ENCODE assay signal across 17 cellular contexts in the genomic region with DNA sequence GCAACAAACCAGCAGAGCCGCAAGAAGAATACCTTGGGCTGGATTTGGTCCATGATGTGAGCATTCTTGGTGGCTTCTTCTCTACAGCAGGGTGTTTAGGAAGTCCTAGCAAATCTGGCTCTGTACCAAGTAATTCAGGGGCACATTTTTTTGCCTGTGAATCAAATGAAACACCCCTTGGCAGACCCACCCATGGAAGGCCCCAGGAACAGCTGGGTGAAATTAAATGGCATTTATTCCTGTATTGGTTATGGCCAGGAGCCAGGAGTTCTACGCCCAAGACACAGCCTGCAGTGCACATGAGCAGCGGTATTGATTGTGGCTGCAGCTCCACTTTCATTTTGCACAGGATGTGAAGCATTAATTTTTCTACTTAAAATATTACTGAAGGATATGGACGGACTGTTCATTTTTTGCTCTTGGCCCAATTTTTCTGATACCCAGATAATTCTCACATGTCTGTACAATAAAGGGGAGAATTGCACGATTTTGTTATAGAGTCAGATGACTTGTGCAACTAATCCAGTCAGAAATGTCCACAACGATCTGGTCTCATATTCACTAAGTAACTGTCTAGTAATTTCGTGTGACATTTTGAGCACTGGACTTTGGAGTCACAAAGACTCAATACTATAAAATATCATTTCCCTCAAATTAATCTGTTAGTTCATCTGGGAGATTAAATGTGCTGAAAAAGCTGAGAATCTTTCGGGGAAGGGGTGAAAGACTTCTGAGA.
A peak's percentile ranks its signal among the peaks of the same experiment; 100 is the strongest.
DNase-seq lines count a peak whose midpoint lies in the region; ATAC-seq and TF ChIP-seq lines count a peak whose summit lies in the region.
"Had no signal": no experiment of that assay in that cellular context is flagged by ENCODE, and none has a peak within 500 bp of the region (broad histone marks: within the 10 kb centered on the region; RNA-seq: fewer than 3 reads in every experiment).

No MANE protein-coding gene starts in this region.

- no peaks in the 10 kb centered on the region for H3K4me1 ChIP-seq in ACC112 (ENCODE audit: control insufficient read depth, insufficient read depth, low read length, unreplicated experiment)
- H3K4me1 ChIP-seq in KMS-11 (ENCODE audit: low read depth, poor library complexity, severe bottlenecking) = peaks cover 15% of the 10 kb centered on the region
- H3K4me1 ChIP-seq in PC-3 (ENCODE audit: insufficient read depth, low read length) = peaks cover 16% of the 10 kb centered on the region; the same call in 1 of the 2 replicates
- peaks cover 0 to 4% (median 0%) of the 10 kb centered on the region in 4 donors for H3K4me1 ChIP-seq in liver (ENCODE audit: control insufficient read depth in 4 of 4, insufficient read depth in 4 of 4, low read length in 3 of 4)
- H3K4me1 ChIP-seq in GM23338 (ENCODE audit: insufficient read depth) = no peaks in the 10 kb centered on the region
- H3K4me1 ChIP-seq: colonic mucosa, psoas muscle had no signal

- H3K4me3 Mint-ChIP-seq in GM23338 = no peak overlapping the region
- H3K4me3 Mint-ChIP-seq: activated naive CD8-positive, alpha-beta T cell treated with anti-CD3 and anti-CD28 coated beads, Interleukin-2, amount 10 ng/mL, durations not matched to agents 7 days and 5 days; stimulated activated effector memory CD8-positive, alpha-beta T cell treated with anti-CD3 and anti-CD28 coated beads, Interleukin-12 subunit alpha, Interleukin-12 subunit beta, amount 100 ng/mL, for 72 hours had no signal

- H3K9me3 ChIP-seq in PC-3 (ENCODE audit: low read length) = no peaks in the 10 kb centered on the region
- no peaks in the 10 kb centered on the region for H3K9me3 ChIP-seq in liver (ENCODE audit: control insufficient read depth in 4 of 4, low read length in 3 of 4)
- H3K9me3 ChIP-seq: colonic mucosa, psoas muscle had no signal

- BruUV-seq in PC-3 (replicated peaks; lab: Mats Ljungman, UMichigan) = no TSS peak

- TF ChIP-seq CTCF in KMS-11 (conservative IDR thresholded peaks at IDR 0.05; ENCODE audit: low read depth, low read length) = no peak
- TF ChIP-seq CTCF in PC-3 (conservative IDR thresholded peaks at IDR 0.05; ENCODE audit: low read depth, low read length) = no peak
- no peak for TF ChIP-seq CTCF in liver (IDR thresholded peaks at IDR 0.05; ENCODE audit: low read depth, low read length, missing input control)
- no peak for TF ChIP-seq CTCF in GM23338 (conservative IDR thresholded peaks at IDR 0.05; ENCODE audit: low read depth in 2 of 2)

- H3K36me3 Mint-ChIP-seq in GM23338 (ENCODE audit: low read depth) = no peaks in the 10 kb centered on the region
- H3K36me3 Mint-ChIP-seq: activated naive CD8-positive, alpha-beta T cell treated with anti-CD3 and anti-CD28 coated beads, Interleukin-2, amount 10 ng/mL, durations not matched to agents 7 days and 5 days; stimulated activated effector memory CD8-positive, alpha-beta T cell treated with anti-CD3 and anti-CD28 coated beads, Interleukin-12 subunit alpha, Interleukin-12 subunit beta, amount 100 ng/mL, for 72 hours had no signal

- peak overlapping the region; percentile 51 for H2AFZ ChIP-seq in ACC112 (ENCODE audit: low read length, unreplicated experiment)
- H2AFZ ChIP-seq in KMS-11 (ENCODE audit: low read depth) = no peak overlapping the region
- no peak overlapping the region for H2AFZ ChIP-seq in PC-3 (ENCODE audit: low read length)
- H2AFZ ChIP-seq in GM23338 = no peak overlapping the region; the same call in 1 of the 2 replicates

- H3K27me3 ChIP-seq in ACC112 (ENCODE audit: insufficient read depth, low read length) (peaks cover 9% of the 10 kb centered on the region), KMS-11 (ENCODE audit: insufficient read depth, low read depth) (no peaks in the 10 kb centered on the region), PC-3 (ENCODE audit: low read length) (no peaks in the 10 kb centered on the region), liver (ENCODE audit: control insufficient read depth in 4 of 4, insufficient read depth in 4 of 4, low read length in 3 of 4) (no peaks in the 10 kb centered on the region), GM23338 (ENCODE audit: insufficient read depth) (no peaks in the 10 kb centered on the region)
- H3K27me3 ChIP-seq: colonic mucosa had no signal

- H3F3A ChIP-seq in PC-3 (ENCODE audit: low read length, unreplicated experiment) (no peaks in the 10 kb centered on the region), GM23338 (replicated peaks; ENCODE audit: low read depth) (no peaks in the 10 kb centered on the region)

- no peaks in the 10 kb centered on the region for H3K27me3 Mint-ChIP-seq in GM23338 (ENCODE audit: insufficient read depth, low read depth, poor library complexity)

- 26% methylated on average over 8 of the region's 8 CpGs for WGBS in liver

- DNase-seq in PC-3 (no peak), MV-4-11 (lab: John Stamatoyannopoulos, UW) (no peak), GM23338 (ENCODE audit: low spot score) (no peak)
- DNase-seq in stimulated activated CD4-positive, alpha-beta T cell treated with anti-CD3 and anti-CD28 coated beads, Interleukin-4, amount 100 ng/mL, for 4 hours = no peak
- DNase-seq: activated CD4-positive, CD25-positive, alpha-beta regulatory T cell treated with anti-CD3 and anti-CD28 coated beads, Interleukin-2, amount 50 U/mL, for 72 hours; activated naive CD8-positive, alpha-beta T cell treated with anti-CD3 and anti-CD28 coated beads, Interleukin-2, amount 10 ng/mL, durations not matched to agents 7 days and 5 days; activated T-cell treated with anti-CD3 and anti-CD28 coated beads for 4 hours; C1 segment of cervical spinal cord; colonic mucosa; EL; psoas muscle; stimulated activated CD4-positive, alpha-beta T cell treated with anti-CD3 and anti-CD28 coated beads, Interleukin-2, amount 100 ng/mL, for 48 hours had no signal

- H3K4me2 ChIP-seq in KMS-11 (peak overlapping the region; percentile 30; the same call in 1 of the 2 replicates), PC-3 (ENCODE audit: low read length) (peak overlapping the region; percentile 21; the same call in 1 of the 2 replicates), GM23338 (no peak overlapping the region)

- H3K27ac ChIP-seq in ACC112 (ENCODE audit: low read depth, low read length) (no peak overlapping the region), KMS-11 (no peak overlapping the region), PC-3 (ENCODE audit: low read length) (no peak overlapping the region), liver (ENCODE audit: low read depth in 1 of 2, low read length in 2 of 2) (peak overlapping the region; percentile 58 to 72), GM23338 (ENCODE audit: low read depth) (no peak overlapping the region)
- H3K27ac ChIP-seq: colonic mucosa, psoas muscle had no signal

- no peak overlapping the region for H3K27ac Mint-ChIP-seq in GM23338
- H3K27ac Mint-ChIP-seq: activated naive CD8-positive, alpha-beta T cell treated with anti-CD3 and anti-CD28 coated beads, Interleukin-2, amount 10 ng/mL, durations not matched to agents 7 days and 5 days; stimulated activated effector memory CD8-positive, alpha-beta T cell treated with anti-CD3 and anti-CD28 coated beads, Interleukin-12 subunit alpha, Interleukin-12 subunit beta, amount 100 ng/mL, for 72 hours had no signal

- no peaks in the 10 kb centered on the region for H3K79me2 ChIP-seq in ACC112 (ENCODE audit: control insufficient read depth, insufficient read depth, low read length, unreplicated experiment)
- H3K79me2 ChIP-seq in KMS-11 (ENCODE audit: insufficient read depth, low read depth) = no peaks in the 10 kb centered on the region
- no peaks in the 10 kb centered on the region for H3K79me2 ChIP-seq in PC-3 (ENCODE audit: low read length)
- H3K79me2 ChIP-seq in GM23338 (replicated peaks; ENCODE audit: insufficient read depth) = no peaks in the 10 kb centered on the region

- intact Hi-C loops in PC-3 (cut with micrococcal nuclease) = no loop called here

- H4K20me1 ChIP-seq in KMS-11 (ENCODE audit: insufficient read depth) (no peaks in the 10 kb centered on the region), PC-3 (ENCODE audit: low read length) (no peaks in the 10 kb centered on the region), GM23338 (replicated peaks; ENCODE audit: insufficient read depth) (no peaks in the 10 kb centered on the region)

- TF ChIP-seq RAD21 in liver (IDR thresholded peaks at IDR 0.05) = peak in 1 of 2 donors; percentile 12

- ATAC-seq in PC-3 (no peak), HG02798 (IDR thresholded peaks at IDR 0.05; ENCODE audit: poor library complexity, unreplicated experiment) (no peak), GM23338 (no peak)
- ATAC-seq: psoas muscle; stimulated activated effector memory CD8-positive, alpha-beta T cell treated with anti-CD3 and anti-CD28 coated beads, Interleukin-12 subunit alpha, Interleukin-12 subunit beta, amount 100 ng/mL, for 72 hours had no signal

- H3K4me1 Mint-ChIP-seq in GM23338 = no peaks in the 10 kb centered on the region
- H3K4me1 Mint-ChIP-seq: activated naive CD8-positive, alpha-beta T cell treated with anti-CD3 and anti-CD28 coated beads, Interleukin-2, amount 10 ng/mL, durations not matched to agents 7 days and 5 days; stimulated activated effector memory CD8-positive, alpha-beta T cell treated with anti-CD3 and anti-CD28 coated beads, Interleukin-12 subunit alpha, Interleukin-12 subunit beta, amount 100 ng/mL, for 72 hours had no signal

- CTCF ChIA-PET in PC-3 (lab: Charles Lee) = no interaction called here

- H3K4me3 ChIP-seq in ACC112 (ENCODE audit: low read depth, low read length) (peak overlapping the region; percentile 72), KMS-11 (IDR thresholded peaks at IDR 0.05; ENCODE audit: insufficient read depth, low read depth, low read length) (no peak overlapping the region), PC-3 (ENCODE audit: low read length) (no peak overlapping the region), liver (ENCODE audit: low read depth in 1 of 3, low read length in 3 of 3) (peak overlapping the region; percentile 62 to 84 (median 65)), GM23338 (no peak overlapping the region)
- H3K4me3 ChIP-seq: colonic mucosa, psoas muscle had no signal

- POLR2A ChIA-PET in PC-3 (lab: Charles Lee; ENCODE audit: unreplicated experiment) = no interaction called here

- H3K9ac ChIP-seq in KMS-11 (no peak overlapping the region), PC-3 (ENCODE audit: low read length) (no peak overlapping the region), liver (ENCODE audit: low read depth in 1 of 2, low read length in 2 of 2) (peak overlapping the region; percentile 33 to 75)

- H3K9me3 Mint-ChIP-seq in GM23338 = no peaks in the 10 kb centered on the region
- H3K9me3 Mint-ChIP-seq: activated naive CD8-positive, alpha-beta T cell treated with anti-CD3 and anti-CD28 coated beads, Interleukin-2, amount 10 ng/mL, durations not matched to agents 7 days and 5 days; stimulated activated effector memory CD8-positive, alpha-beta T cell treated with anti-CD3 and anti-CD28 coated beads, Interleukin-12 subunit alpha, Interleukin-12 subunit beta, amount 100 ng/mL, for 72 hours had no signal

- H3K9me2 ChIP-seq in PC-3 (replicated peaks; ENCODE audit: low read length) (no peaks in the 10 kb centered on the region), GM23338 (ENCODE audit: insufficient read depth) (no peaks in the 10 kb centered on the region)

- H3K36me3 ChIP-seq in ACC112 (ENCODE audit: insufficient read depth, low read length) (no peaks in the 10 kb centered on the region), KMS-11 (ENCODE audit: insufficient read depth) (no peaks in the 10 kb centered on the region), PC-3 (ENCODE audit: low read depth, low read length) (no peaks in the 10 kb centered on the region), liver (ENCODE audit: control insufficient read depth in 4 of 4, insufficient read depth in 3 of 4, low read depth in 1 of 4, low read length in 3 of 4) (no peaks in the 10 kb centered on the region), GM23338 (ENCODE audit: insufficient read depth) (no peaks in the 10 kb centered on the region)
- H3K36me3 ChIP-seq: colonic mucosa had no signal

Comparison
In these comparisons a context has a peak if more than half of its experiments do, and no peak if none do; other contexts are left out.
1. H3K27ac ChIP-seq: peak in liver (2 of 2); none in ACC112 (single experiment), KMS-11 (single experiment), PC-3 (single experiment) and GM23338 (single experiment).
2. H3K4me3 ChIP-seq: peak in ACC112 (single experiment) and liver (3 of 3); none in KMS-11 (single experiment), PC-3 (single experiment) and GM23338 (single experiment).
3. H3K9ac ChIP-seq: peak in liver (2 of 2); none in KMS-11 (single experiment) and PC-3 (single experiment).